14 cellular contexts compared by ENCODE assay signal in genomic region chr1:161706116-161706482, GRCh38. TPM values are rescaled to one million over a fixed set of nuclear protein-coding genes. Genes with fewer than 3 reads are reported as not detected.
DNase-seq lines count a peak whose midpoint lies in the region; ATAC-seq lines count a peak whose summit lies in the region.
"Had no signal": no experiment of that assay in that cellular context is flagged by ENCODE, and none has a peak within 500 bp of the region (broad histone marks: within the 10 kb centered on the region; RNA-seq: fewer than 3 reads in every experiment).

No MANE protein-coding gene starts in this region.

- H3K36me3 ChIP-seq in skeletal muscle satellite cell (ENCODE audit: insufficient read depth, low read length) (no peaks in the 10 kb centered on the region), trophoblast cell (ENCODE audit: control insufficient read depth in 1 of 2, insufficient read depth in 2 of 2, low read length in 2 of 2) (no peaks in the 10 kb centered on the region)
- H3K36me3 ChIP-seq: neural progenitor cell had no signal

- H3K79me1 ChIP-seq in trophoblast cell (ENCODE audit: low read length): no peaks in the 10 kb centered on the region

- H3K4me1 ChIP-seq in skeletal muscle satellite cell (ENCODE audit: control insufficient read depth, insufficient read depth, low read length) (peaks cover 17% of the 10 kb centered on the region), trophoblast cell (ENCODE audit: control insufficient read depth in 1 of 2, insufficient read depth in 2 of 2, low read length in 2 of 2) (peaks cover 0 to 3% of the 10 kb centered on the region in 2 experiments)
- H3K4me1 ChIP-seq: neural progenitor cell had no signal

- H3K9me3 ChIP-seq in skeletal muscle satellite cell (replicated peaks; ENCODE audit: low read length) (no peaks in the 10 kb centered on the region), trophoblast cell (ENCODE audit: insufficient read depth, low read depth, low read length) (no peaks in the 10 kb centered on the region)

- H3K4me3 ChIP-seq in skeletal muscle satellite cell (ENCODE audit: low read length) (no peak overlapping the region), trophoblast cell (ENCODE audit: low read depth, low read length) (no peak overlapping the region)
- H3K4me3 ChIP-seq: neural progenitor cell had no signal

- no peak overlapping the region for H2BK12ac ChIP-seq in trophoblast cell (ENCODE audit: low read length)

- H4K8ac ChIP-seq in trophoblast cell (ENCODE audit: low read depth, low read length): no peak overlapping the region

- H3K27ac ChIP-seq in trophoblast cell (ENCODE audit: low read depth, low read length): no peak overlapping the region
- H3K27ac ChIP-seq: neural progenitor cell had no signal

- H3K23ac ChIP-seq in trophoblast cell (ENCODE audit: low read length): no peak overlapping the region

- H3K27me3 ChIP-seq in skeletal muscle satellite cell (ENCODE audit: control insufficient read depth, insufficient read depth, low read length): no peaks in the 10 kb centered on the region
- no peaks in the 10 kb centered on the region for H3K27me3 ChIP-seq in trophoblast cell (ENCODE audit: insufficient read depth, low read length)
- H3K27me3 ChIP-seq: neural progenitor cell had no signal

- H3K4me2 ChIP-seq in skeletal muscle satellite cell (ENCODE audit: low read length) (peak overlapping the region; percentile 61), trophoblast cell (ENCODE audit: low read length) (no peak overlapping the region)
- H3K4me2 ChIP-seq: neural progenitor cell had no signal

- H3K79me2 ChIP-seq in trophoblast cell (ENCODE audit: control insufficient read depth, insufficient read depth, low read length, poor library complexity): no peaks in the 10 kb centered on the region

- H3K9ac ChIP-seq in skeletal muscle satellite cell (ENCODE audit: low read depth, low read length) (peak overlapping the region; percentile 65), trophoblast cell (ENCODE audit: low read length) (no peak overlapping the region)
- H3K9ac ChIP-seq: neural progenitor cell had no signal

- no peak overlapping the region for H2BK5ac ChIP-seq in trophoblast cell (ENCODE audit: low read depth, low read length, poor library complexity)

- no peak overlapping the region for H3K18ac ChIP-seq in trophoblast cell (ENCODE audit: low read length)

- no peak overlapping the region for H3K14ac ChIP-seq in trophoblast cell (ENCODE audit: low read length)

- no CpG with 5 or more reads among the region's 3 CpGs for WGBS in trophoblast cell (ENCODE audit: extremely low coverage, insufficient coverage, insufficient read length)

- no peak overlapping the region for H2AK5ac ChIP-seq in trophoblast cell (ENCODE audit: low read length)

- DNase-seq in GM04504 (ENCODE audit: low read depth): peak; percentile 58
- DNase-seq in amniotic epithelial cell (ENCODE audit: low read depth): peak; percentile 10
- no peak for DNase-seq in amniotic stem cell (lab: John Stamatoyannopoulos, UW)
- no peak for DNase-seq in trophoblast cell
- no peak for DNase-seq in dedifferentiated amniotic fluid mesenchymal stem cell (ENCODE audit: extremely low spot score)
- DNase-seq: activated T-cell treated with anti-CD3 and anti-CD28 coated beads, Interleukin-2, amount 50 U/mL, for 24 hours; DND-41; H9; NCI-H2227 treated with DMSO at 0.1 percent for 48 hours had no signal

- H2BK120ac ChIP-seq in trophoblast cell (ENCODE audit: insufficient read depth, low read length, poor library complexity): no peak overlapping the region

- H4K12ac ChIP-seq in trophoblast cell (ENCODE audit: low read depth, low read length): no peak overlapping the region

- H2AFZ ChIP-seq in trophoblast cell (ENCODE audit: insufficient read depth, low read length, poor library complexity): no peak overlapping the region
- H2AFZ ChIP-seq: neural progenitor cell had no signal

- ATAC-seq in HG02642 (IDR thresholded peaks at IDR 0.05; ENCODE audit: poor library complexity, unreplicated experiment) (peak; percentile 1), GM19035 (IDR thresholded peaks at IDR 0.05; ENCODE audit: unreplicated experiment) (no peak)

- no peak overlapping the region for H4K91ac ChIP-seq in trophoblast cell (ENCODE audit: low read depth, low read length)

- no peak overlapping the region for H3K4ac ChIP-seq in trophoblast cell (ENCODE audit: low read depth, low read length)

RNA-seq across cellular contexts. Expression of gene FCRLA, which starts 0.9 kb away (rescaled TPM):
- total RNA-seq in skeletal muscle satellite cell (2012; rRNA removed): 1.3 and 6.6 TPM in 2 replicates
- not detected in 2 replicates for polyA plus RNA-seq in trophoblast cell (2013)
- total RNA-seq: H9 had no signal

RNA-seq across cellular contexts. Expression of gene FCRLB, which starts 15.2 kb away (rescaled TPM):
- total RNA-seq in skeletal muscle satellite cell (2012; rRNA removed): 1.8 and 4.2 TPM in 2 replicates
- polyA plus RNA-seq in trophoblast cell (2013): 0.45 and 0.47 TPM in 2 replicates
- total RNA-seq: H9 had no signal

RNA-seq across cellular contexts. Expression of gene FCGR2B, which starts 43.2 kb away (rescaled TPM):
- not detected in 2 replicates for total RNA-seq in skeletal muscle satellite cell (2012; rRNA removed)
- not detected in 2 replicates for polyA plus RNA-seq in trophoblast cell (2013)
- total RNA-seq: H9, kidney epithelial cell had no signal

RNA-seq across cellular contexts. Expression of gene DUSP12, which starts 43.5 kb away (rescaled TPM):
- total RNA-seq in skeletal muscle satellite cell (2012; rRNA removed): 21.8 and 26.6 TPM in 2 replicates
- 24.5 and 26.5 TPM in 2 replicates for polyA plus RNA-seq in trophoblast cell (2013)

Comparison
In these comparisons a context has a peak if more than half of its experiments do, and no peak if none do; other contexts are left out.
1. DNase-seq: peak in GM04504 (single experiment) and amniotic epithelial cell (single experiment); none in amniotic stem cell (single experiment), trophoblast cell (0 of 2) and dedifferentiated amniotic fluid mesenchymal stem cell (single experiment).